In genomic region chr6:17064975-17065374, GRCh38 we compare ENCODE assay signal across 1 cellular context.
A peak's percentile ranks its signal among the peaks of the same experiment; 100 is the strongest.
TF ChIP-seq lines count a peak whose summit lies in the region.

No MANE protein-coding gene starts in this region.

TF ChIP-seq in endothelial cell of umbilical vein, 7 proteins besides CTCF, POLR2A, EP300 and RAD21 (continued from another document):
- TF ChIP-seq JUN (IDR thresholded peaks at IDR 0.05; ENCODE audit: borderline replicate concordance, insufficient read depth, insufficient read length, low read depth): no peak
- no peak for TF ChIP-seq EZH2 (IDR thresholded peaks at IDR 0.05; ENCODE audit: borderline replicate concordance, low read depth, low read length, severe bottlenecking)
- peak; percentile 53 for TF ChIP-seq FOS (IDR thresholded peaks at IDR 0.05; ENCODE audit: borderline replicate concordance, insufficient read depth, low read length)
- TF ChIP-seq MYC (IDR thresholded peaks at IDR 0.05; ENCODE audit: low read depth, low read length): no peak
- TF ChIP-seq POLR2AphosphoS5 (IDR thresholded peaks at IDR 0.05; ENCODE audit: insufficient read depth, low read depth, low read length): no peak
